7 cellular contexts compared by ENCODE assay signal in the genomic region with DNA sequence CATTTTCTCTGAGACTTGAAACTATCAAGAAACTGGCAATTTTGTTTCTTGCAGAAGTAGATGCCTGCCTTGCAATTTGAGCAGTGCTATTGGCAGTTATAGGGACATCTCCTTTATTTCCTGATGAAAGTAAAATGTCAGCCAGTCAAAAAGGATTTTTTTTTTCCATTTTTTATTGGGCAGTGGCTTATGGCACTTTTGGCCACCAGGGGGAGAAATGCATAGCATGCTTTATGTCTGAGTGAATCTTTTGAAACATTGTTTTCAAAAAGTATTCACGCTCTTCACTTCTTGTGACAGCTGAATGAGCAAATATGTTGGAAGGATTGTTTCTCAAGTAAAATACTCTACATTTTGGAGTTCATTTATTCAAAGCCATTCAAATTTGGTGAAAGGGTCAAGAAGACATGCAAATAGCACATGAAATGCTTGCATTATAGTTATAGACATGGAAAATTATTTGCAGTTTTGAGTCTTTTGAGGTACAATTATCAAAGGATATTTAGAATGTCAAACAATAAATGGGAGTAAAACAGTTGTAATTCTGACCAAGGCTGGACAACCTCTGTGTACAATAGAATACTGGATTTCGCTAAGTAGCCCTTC.
DNase-seq lines count a peak whose midpoint lies in the region; ATAC-seq lines count a peak whose summit lies in the region.

No MANE protein-coding gene starts in this region.

- DNase-seq in G401 (ENCODE audit: low spot score) = peak; percentile 15
- peak; percentile 45 to 56 for DNase-seq in Kasumi-1 (lab: John Stamatoyannopoulos, UW)
- DNase-seq in amniotic stem cell (lab: John Stamatoyannopoulos, UW) = peak; percentile 34
- no peak for DNase-seq in left lobe of liver (ENCODE audit: low spot score)
- DNase-seq in activated T-cell treated with anti-CD3 and anti-CD28 coated beads, Interleukin-2, amount 50 U/mL, for 4 hours = no peak

- ATAC-seq in left lobe of liver = peak; percentile 37
- no peak for ATAC-seq in HG03280 (IDR thresholded peaks at IDR 0.05; ENCODE audit: unreplicated experiment)
- no peak for ATAC-seq in HG03571 (IDR thresholded peaks at IDR 0.05; ENCODE audit: unreplicated experiment)
- no peak for ATAC-seq in activated T-cell treated with anti-CD3 and anti-CD28 coated beads, Interleukin-2, amount 50 U/mL, for 4 hours

- no peak overlapping the region for H3K4me3 Mint-ChIP-seq in activated T-cell treated with anti-CD3 and anti-CD28 coated beads, Interleukin-2, amount 50 U/mL, for 4 hours

- H3K36me3 Mint-ChIP-seq in activated T-cell treated with anti-CD3 and anti-CD28 coated beads, Interleukin-2, amount 50 U/mL, for 4 hours (ENCODE audit: insufficient read depth) = no peaks in the 10 kb centered on the region

- in situ Hi-C loops in G401 (cut with HindIII; ENCODE audit: low sequenced_read_pairs) = no loop called here

- H3K27me3 Mint-ChIP-seq in activated T-cell treated with anti-CD3 and anti-CD28 coated beads, Interleukin-2, amount 50 U/mL, for 4 hours (ENCODE audit: low read depth) = no peaks in the 10 kb centered on the region

- no peaks in the 10 kb centered on the region for H3K4me1 Mint-ChIP-seq in activated T-cell treated with anti-CD3 and anti-CD28 coated beads, Interleukin-2, amount 50 U/mL, for 4 hours (ENCODE audit: low read depth)

- H3K9me3 Mint-ChIP-seq in activated T-cell treated with anti-CD3 and anti-CD28 coated beads, Interleukin-2, amount 50 U/mL, for 4 hours = peaks cover 12% of the 10 kb centered on the region

Comparison
In these comparisons a context has a peak if more than half of its experiments do, and no peak if none do; other contexts are left out.
1. DNase-seq: peak in G401 (single experiment), Kasumi-1 (2 of 2) and amniotic stem cell (single experiment); none in left lobe of liver (single experiment) and activated T-cell treated with anti-CD3 and anti-CD28 coated beads, Interleukin-2, amount 50 U/mL, for 4 hours (single experiment).